In genomic region chr19:10403137-10404021, GRCh38 we compare ENCODE assay signal across 8 cellular contexts. TPM values are rescaled to one million over a fixed set of nuclear protein-coding genes. Genes with fewer than 3 reads are reported as not detected.
DNase-seq lines count a peak whose midpoint lies in the region; ATAC-seq and TF ChIP-seq lines count a peak whose summit lies in the region.

Gene CDC37, minus strand, starts transcription at chr19:10403542. Its CDS starts 63 bp downstream, at chr19:10403479.

- no peaks in the 10 kb centered on the region for H3K27me3 Mint-ChIP-seq in T-helper 1 cell treated with Interleukin-12 subunit alpha and Interleukin-12 subunit beta and Interleukin-4 antibody, amounts not matched to agents 30 μg/mL and 1 μg/mL, for 36 hours (ENCODE audit: low read depth)

- H3K36me3 ChIP-seq in left ventricle myocardium inferior (no peaks in the 10 kb centered on the region), psoas muscle (ENCODE audit: insufficient read depth in 1 of 2, low read depth in 1 of 2) (peaks cover 0 to 7% of the 10 kb centered on the region in 2 donors), urinary bladder (ENCODE audit: insufficient read depth) (no peaks in the 10 kb centered on the region)

- H3K27ac ChIP-seq in left ventricle myocardium inferior (replicated peaks), result peak within 1 kb of the TSS; percentile 89
- H3K27ac ChIP-seq in psoas muscle, result peak within 1 kb of the TSS; percentile 88
- H3K27ac ChIP-seq in urinary bladder (ENCODE audit: low read depth), result peak within 1 kb of the TSS; percentile 60

- WGBS in psoas muscle, 3 donors, result 0% methylated on average over 61 to 69 of the region's 69 CpGs
- WGBS in urinary bladder, result under 1% methylated on average over 69 of the region's 69 CpGs

- H3K4me1 Mint-ChIP-seq in T-helper 1 cell treated with Interleukin-12 subunit alpha and Interleukin-12 subunit beta and Interleukin-4 antibody, amounts not matched to agents 30 μg/mL and 1 μg/mL, for 36 hours (ENCODE audit: low read depth), result peaks cover 58% of the 10 kb centered on the region

- H3K4me3 Mint-ChIP-seq in T-helper 1 cell treated with Interleukin-12 subunit alpha and Interleukin-12 subunit beta and Interleukin-4 antibody, amounts not matched to agents 30 μg/mL and 1 μg/mL, for 36 hours, result peak within 1 kb of the TSS; percentile 96

- H3K4me1 ChIP-seq in left ventricle myocardium inferior (peaks cover 81% of the 10 kb centered on the region), psoas muscle (peaks cover 47% of the 10 kb centered on the region), urinary bladder (ENCODE audit: insufficient read depth) (no peaks in the 10 kb centered on the region)

- TF ChIP-seq CTCF in GM13977 (IDR thresholded peaks at IDR 0.05; ENCODE audit: extremely low read depth, insufficient read depth, missing control alignments) (no peak), left ventricle myocardium inferior (IDR thresholded peaks at IDR 0.05; ENCODE audit: borderline replicate concordance) (no peak), psoas muscle (IDR thresholded peaks at IDR 0.05) (no peak)

- peaks cover 15% of the 10 kb centered on the region for H3K36me3 Mint-ChIP-seq in T-helper 1 cell treated with Interleukin-12 subunit alpha and Interleukin-12 subunit beta and Interleukin-4 antibody, amounts not matched to agents 30 μg/mL and 1 μg/mL, for 36 hours (ENCODE audit: low read depth)

- H3K9me3 Mint-ChIP-seq in T-helper 1 cell treated with Interleukin-12 subunit alpha and Interleukin-12 subunit beta and Interleukin-4 antibody, amounts not matched to agents 30 μg/mL and 1 μg/mL, for 36 hours, result no peaks in the 10 kb centered on the region

- peak within 1 kb of the TSS; percentile 97 for H3K27ac Mint-ChIP-seq in T-helper 1 cell treated with Interleukin-12 subunit alpha and Interleukin-12 subunit beta and Interleukin-4 antibody, amounts not matched to agents 30 μg/mL and 1 μg/mL, for 36 hours

- intact Hi-C loops in left ventricle myocardium inferior (cut with micrococcal nuclease) (no loop called here), psoas muscle (cut with DNase I) (loop anchor here (1.0 to 10.0 kb wide), 6 partner anchors 21 to 251 kb away; partner anchors contain the start of genes CDKN2D (in 1 of the 2), ILF3 (in 1 of the 2) and KRI1 (in 1 of the 2))

- H3K4me3 ChIP-seq in left ventricle myocardium inferior (peak within 1 kb of the TSS; percentile 94), psoas muscle (peak within 1 kb of the TSS; percentile 84), urinary bladder (ENCODE audit: low read depth, low read length) (peak within 1 kb of the TSS; percentile 76)

- DNase-seq in GM13977 (ENCODE audit: low spot score) (peak; percentile 99), NCI-H1694 treated with DMSO at 0.1 percent for 48 hours (lab: John Stamatoyannopoulos, UW) (peak; percentile 83), amniotic stem cell (lab: John Stamatoyannopoulos, UW) (peak; percentile 89), left ventricle myocardium inferior (peak; percentile 97), psoas muscle (peak; percentile 96 to 98)

- in situ Hi-C loops in GM13977 (cut with MboI; ENCODE audit: low pct_unique_long_range_greater_than_20kb, low sequenced_read_pairs, unreplicated experiment), result no loop called here

- H3K9me3 ChIP-seq in left ventricle myocardium inferior (replicated peaks) (no peaks in the 10 kb centered on the region), psoas muscle (no peaks in the 10 kb centered on the region)

- peak; percentile 77 for ATAC-seq in HG02884 (IDR thresholded peaks at IDR 0.05; ENCODE audit: unreplicated experiment)
- peak; percentile 90 to 95 (median 93) for ATAC-seq in psoas muscle

- peaks cover 36% of the 10 kb centered on the region for H3K27me3 ChIP-seq in left ventricle myocardium inferior (ENCODE audit: low read depth)
- H3K27me3 ChIP-seq in psoas muscle (ENCODE audit: insufficient read depth in 3 of 3, low read length in 2 of 3), result peaks cover 0 to 22% (median 2%) of the 10 kb centered on the region in 3 donors

RNA-seq across cellular contexts. Expression of gene CDC37, which starts in this region (rescaled TPM):
- 142 TPM for total RNA-seq in left ventricle myocardium inferior
- total RNA-seq in psoas muscle, result 100 to 1,000 TPM; 165 to 182 (median 171) TPM
- 100 to 1,000 TPM; 208 to 268 (median 234) TPM for polyA plus RNA-seq in psoas muscle
- 59.5 TPM for total RNA-seq in urinary bladder
- polyA plus RNA-seq in urinary bladder, result 203 TPM

Comparison
In these comparisons a context has a peak if more than half of its experiments do, and no peak if none do; other contexts are left out.
1. Peak in every context shown above with its lines: DNase-seq, ATAC-seq, H3K4me3 ChIP-seq and H3K27ac ChIP-seq.